ENCODE assay signal across 10 cellular contexts in genomic region chr1:11134352-11135266, GRCh38. TPM values are rescaled to one million over a fixed set of nuclear protein-coding genes. Genes with fewer than 3 reads are reported as not detected.
A peak's percentile ranks its signal among the peaks of the same experiment; 100 is the strongest.
DNase-seq lines count a peak whose midpoint lies in the region; ATAC-seq, FAIRE-seq and TF ChIP-seq lines count a peak whose summit lies in the region.
"Had no signal": no experiment of that assay in that cellular context is flagged by ENCODE, and none has a peak within 500 bp of the region (broad histone marks: within the 10 kb centered on the region; RNA-seq: fewer than 3 reads in every experiment).

No MANE protein-coding gene starts in this region.

- no peak overlapping the region for H2BK15ac ChIP-seq in mesendoderm (replicated peaks; ENCODE audit: low read depth)

- H3K79me1 ChIP-seq in trophoblast cell (ENCODE audit: low read length) (peaks cover 8% of the 10 kb centered on the region), mesendoderm (ENCODE audit: low read length) (no peaks in the 10 kb centered on the region)

- H3K18ac ChIP-seq in trophoblast cell (ENCODE audit: low read length) (no peak overlapping the region), mesendoderm (ENCODE audit: low read length) (no peak overlapping the region)

- no peak overlapping the region for H3K14ac ChIP-seq in trophoblast cell (ENCODE audit: low read length)

- H3K4me3 ChIP-seq in PC-3 (ENCODE audit: low read length) (peak overlapping the region; percentile 15; the same call in 1 of the 2 replicates), endothelial cell of umbilical vein (replicated peaks in 1 of 3; ENCODE audit: insufficient read depth in 1 of 3, low read depth in 1 of 3, low read length in 3 of 3) (no peak overlapping the region), trophoblast cell (ENCODE audit: low read depth, low read length) (no peak overlapping the region), mesendoderm (ENCODE audit: low read length) (no peak overlapping the region)

- POLR2A ChIA-PET in PC-3 (lab: Charles Lee; ENCODE audit: unreplicated experiment), result interaction anchor here (0.5 to 0.6 kb wide), 4 partner anchors 35 to 1957 kb away, joined by 3 to 8 read pairs (median 4); partner anchors contain the start of gene EXOSC10
- POLR2A ChIA-PET in endothelial cell of umbilical vein (lab: Charles Lee), result no interaction called here

- no peaks in the 10 kb centered on the region for H4K20me1 ChIP-seq in PC-3 (ENCODE audit: low read length)
- no peaks in the 10 kb centered on the region for H4K20me1 ChIP-seq in endothelial cell of umbilical vein (replicated peaks; ENCODE audit: control insufficient read depth, extremely low read depth, insufficient read depth, low read length)

- H3K4me1 Mint-ChIP-seq in T-helper 17 cell, result no peaks in the 10 kb centered on the region

- TF ChIP-seq POLR2A in endothelial cell of umbilical vein (IDR thresholded peaks at IDR 0.05; ENCODE audit: low read depth, low read length), result no peak

- no peak overlapping the region for H3K4ac ChIP-seq in trophoblast cell (ENCODE audit: low read depth, low read length)
- H3K4ac ChIP-seq in mesendoderm (ENCODE audit: low read depth, low read length), result no peak overlapping the region

- no peaks in the 10 kb centered on the region for H3F3A ChIP-seq in PC-3 (ENCODE audit: low read length, unreplicated experiment)

- no peak overlapping the region for H3K27ac Mint-ChIP-seq in T-helper 17 cell

- no peak overlapping the region for H4K5ac ChIP-seq in mesendoderm (ENCODE audit: low read length)

- H2BK120ac ChIP-seq in trophoblast cell (ENCODE audit: insufficient read depth, low read length, poor library complexity), result no peak overlapping the region
- H2BK120ac ChIP-seq in mesendoderm (ENCODE audit: low read depth, low read length), result no peak overlapping the region

- H2AFZ ChIP-seq in PC-3 (ENCODE audit: low read length) (no peak overlapping the region), endothelial cell of umbilical vein (ENCODE audit: low read depth, low read length) (no peak overlapping the region), trophoblast cell (ENCODE audit: insufficient read depth, low read length, poor library complexity) (no peak overlapping the region)

- DNase-seq in G401 (ENCODE audit: low spot score) (peak; percentile 39), PC-3 (peak; percentile 95), endothelial cell of umbilical vein (ENCODE audit: low read depth, low spot score) (peak; percentile 40), trophoblast cell (no peak), T-helper 17 cell (no peak), NCI-H524 treated with DMSO at 0.1 percent for 48 hours (lab: John Stamatoyannopoulos, UW) (no peak), mesendoderm (no peak)
- DNase-seq: activated gamma-delta T cell, T-helper 2 cell had no signal

- H4K12ac ChIP-seq in trophoblast cell (ENCODE audit: low read depth, low read length), result no peak overlapping the region

- no peaks in the 10 kb centered on the region for H3K79me2 ChIP-seq in PC-3 (ENCODE audit: low read length)
- no peaks in the 10 kb centered on the region for H3K79me2 ChIP-seq in endothelial cell of umbilical vein (ENCODE audit: control insufficient read depth, insufficient read depth, low read length)
- no peaks in the 10 kb centered on the region for H3K79me2 ChIP-seq in trophoblast cell (ENCODE audit: control insufficient read depth, insufficient read depth, low read length, poor library complexity)
- H3K79me2 ChIP-seq in mesendoderm (ENCODE audit: control insufficient read depth, insufficient read depth, low read length), result no peaks in the 10 kb centered on the region

- peak overlapping the region; percentile 40 for H3K9ac ChIP-seq in PC-3 (ENCODE audit: low read length)
- H3K9ac ChIP-seq in endothelial cell of umbilical vein (replicated peaks; ENCODE audit: extremely low read depth, insufficient read depth, low read length), result no peak overlapping the region
- H3K9ac ChIP-seq in trophoblast cell (ENCODE audit: low read length), result no peak overlapping the region
- H3K9ac ChIP-seq in mesendoderm (ENCODE audit: low read length), result no peak overlapping the region

- peak overlapping the region; percentile 0 for H3K23ac ChIP-seq in trophoblast cell (ENCODE audit: low read length)
- H3K23ac ChIP-seq in mesendoderm (ENCODE audit: low read length), result no peak overlapping the region

- no peak overlapping the region for H4K91ac ChIP-seq in trophoblast cell (ENCODE audit: low read depth, low read length)

- peaks cover 15% of the 10 kb centered on the region for H3K36me3 Mint-ChIP-seq in T-helper 17 cell (ENCODE audit: low read depth)

- no TSS peak for BruUV-seq in PC-3 (replicated peaks; lab: Mats Ljungman, UMichigan)
- no TSS peak for BruUV-seq in endothelial cell of umbilical vein (replicated peaks; lab: Mats Ljungman, UMichigan)

- peak overlapping the region; percentile 86 for H3K27ac ChIP-seq in PC-3 (ENCODE audit: low read length)
- no peak overlapping the region for H3K27ac ChIP-seq in endothelial cell of umbilical vein (ENCODE audit: insufficient read depth, low read depth, low read length)
- H3K27ac ChIP-seq in trophoblast cell (ENCODE audit: low read depth, low read length), result no peak overlapping the region
- H3K27ac ChIP-seq in mesendoderm (ENCODE audit: low read depth, low read length), result no peak overlapping the region

- peak overlapping the region; percentile 41 for H3K4me2 ChIP-seq in PC-3 (ENCODE audit: low read length)
- H3K4me2 ChIP-seq in endothelial cell of umbilical vein (ENCODE audit: insufficient read depth, low read length), result no peak overlapping the region
- H3K4me2 ChIP-seq in trophoblast cell (ENCODE audit: low read length), result no peak overlapping the region
- H3K4me2 ChIP-seq in mesendoderm (ENCODE audit: low read length), result no peak overlapping the region

- H3K56ac ChIP-seq in mesendoderm (ENCODE audit: low read length), result no peak overlapping the region

- peak; percentile 90 for ATAC-seq in PC-3
- no peak for ATAC-seq in T-helper 17 cell
- no peak for ATAC-seq in HG03565 (IDR thresholded peaks at IDR 0.05; ENCODE audit: unreplicated experiment)

- intact Hi-C loops in PC-3 (cut with micrococcal nuclease), result loop anchor here (1.0 to 2.0 kb wide), 4 partner anchors 13 to 46 kb away; partner anchors contain the start of gene EXOSC10
- intact Hi-C loops in endothelial cell of umbilical vein (cut with micrococcal nuclease), result no loop called here

- no peaks in the 10 kb centered on the region for H3K9me1 ChIP-seq in endothelial cell of umbilical vein (replicated peaks; ENCODE audit: control insufficient read depth, extremely low read depth, insufficient read depth, low read length)

- H2BK5ac ChIP-seq in trophoblast cell (ENCODE audit: low read depth, low read length, poor library complexity) (no peak overlapping the region), mesendoderm (ENCODE audit: low read length) (no peak overlapping the region)

- no peaks in the 10 kb centered on the region for H3K9me2 ChIP-seq in PC-3 (replicated peaks; ENCODE audit: low read length)

- dilution Hi-C loops in endothelial cell of umbilical vein (cut with MboI; ENCODE audit: extremely low pct_ligation_motif_present, low sequenced_read_pairs), result no loop called here

- H3K27me3 Mint-ChIP-seq in T-helper 17 cell, result no peaks in the 10 kb centered on the region

- H3K36me3 ChIP-seq in PC-3 (ENCODE audit: low read depth, low read length), result peaks cover 47% of the 10 kb centered on the region
- peaks cover 11 to 35% of the 10 kb centered on the region in 2 experiments for H3K36me3 ChIP-seq in endothelial cell of umbilical vein (ENCODE audit: control insufficient read depth in 2 of 2, extremely low read depth in 1 of 2, insufficient read depth in 2 of 2, low read length in 2 of 2)
- H3K36me3 ChIP-seq in trophoblast cell (ENCODE audit: control insufficient read depth in 1 of 2, insufficient read depth in 2 of 2, low read length in 2 of 2), result peaks cover 20 to 37% of the 10 kb centered on the region in 2 experiments
- peaks cover 11% of the 10 kb centered on the region for H3K36me3 ChIP-seq in mesendoderm (ENCODE audit: control insufficient read depth, insufficient read depth, low read length)

- no peak overlapping the region for H2AK5ac ChIP-seq in trophoblast cell (ENCODE audit: low read length)
- H2AK5ac ChIP-seq in mesendoderm (ENCODE audit: low read length), result no peak overlapping the region

- H4K8ac ChIP-seq in trophoblast cell (ENCODE audit: low read depth, low read length), result no peak overlapping the region
- no peak overlapping the region for H4K8ac ChIP-seq in mesendoderm (ENCODE audit: low read depth, low read length)

- TF ChIP-seq CTCF in PC-3 (conservative IDR thresholded peaks at IDR 0.05; ENCODE audit: low read depth, low read length), result no peak
- TF ChIP-seq CTCF in endothelial cell of umbilical vein (IDR thresholded peaks at IDR 0.05; ENCODE audit: extremely low read depth in 1 of 2, insufficient read depth in 1 of 2, low read depth in 1 of 2, low read length in 2 of 2), result no peak

- H3K9me3 ChIP-seq in PC-3 (ENCODE audit: low read length) (no peaks in the 10 kb centered on the region), endothelial cell of umbilical vein (replicated peaks; ENCODE audit: control insufficient read depth, insufficient read depth, low read length) (no peaks in the 10 kb centered on the region), trophoblast cell (ENCODE audit: insufficient read depth, low read depth, low read length) (peaks cover 3% of the 10 kb centered on the region), T-helper 17 cell (ENCODE audit: control insufficient read depth, low read length, poor library complexity, severe bottlenecking) (no peaks in the 10 kb centered on the region)

- no CpG with 5 or more reads among the region's 9 CpGs for WGBS in trophoblast cell (ENCODE audit: extremely low coverage, insufficient coverage, insufficient read length)
- no CpG with 5 or more reads among the region's 9 CpGs for WGBS in mesendoderm (ENCODE audit: extremely low coverage, insufficient coverage, low lambda C conversion rate)

- in situ Hi-C loops in G401 (cut with HindIII; ENCODE audit: low sequenced_read_pairs), result no loop called here

- CTCF ChIA-PET in PC-3 (lab: Charles Lee), result interaction anchor here (0.8 kb wide), 1 partner anchor 24 kb away, joined by 4 read pairs; no protein-coding TSS in a partner anchor
- CTCF ChIA-PET in endothelial cell of umbilical vein (lab: Charles Lee), result interaction anchor here (1.4 kb wide), 1 partner anchor 26 kb away, joined by 4 read pairs; no protein-coding TSS in a partner anchor

- no peaks in the 10 kb centered on the region for H3K27me3 ChIP-seq in PC-3 (ENCODE audit: low read length)
- no peaks in the 10 kb centered on the region for H3K27me3 ChIP-seq in endothelial cell of umbilical vein (ENCODE audit: control insufficient read depth in 2 of 2, insufficient read depth in 2 of 2, low read length in 2 of 2)
- no peaks in the 10 kb centered on the region for H3K27me3 ChIP-seq in trophoblast cell (ENCODE audit: insufficient read depth, low read length)
- no peaks in the 10 kb centered on the region for H3K27me3 ChIP-seq in mesendoderm (ENCODE audit: insufficient read depth, low read length, poor library complexity)

- FAIRE-seq in endothelial cell of umbilical vein (lab: Jason Lieb, UNC), result peak; percentile 92

- H2BK12ac ChIP-seq in trophoblast cell (ENCODE audit: low read length), result no peak overlapping the region

- H3K4me1 ChIP-seq in PC-3 (ENCODE audit: insufficient read depth, low read length), result peaks cover 47% of the 10 kb centered on the region
- H3K4me1 ChIP-seq in endothelial cell of umbilical vein (ENCODE audit: control insufficient read depth, extremely low read depth, insufficient read depth, low read length), result peaks cover 17% of the 10 kb centered on the region
- H3K4me1 ChIP-seq in trophoblast cell (ENCODE audit: control insufficient read depth in 1 of 2, insufficient read depth in 2 of 2, low read length in 2 of 2), result peaks cover 15 to 20% of the 10 kb centered on the region in 2 experiments
- no peaks in the 10 kb centered on the region for H3K4me1 ChIP-seq in mesendoderm (ENCODE audit: control insufficient read depth, low read depth, low read length)

- no peak overlapping the region for H3K4me3 Mint-ChIP-seq in T-helper 17 cell

RNA-seq across cellular contexts. Expression of gene EXOSC10, which starts 34.9 kb away (rescaled TPM):
- 42.5 and 61.7 TPM in 2 replicates for total RNA-seq in G401 (2014; rRNA removed; shearing (Covaris generic))
- total RNA-seq in PC-3 (2014; rRNA removed) (95.9 and 96.3 TPM in 2 replicates), endothelial cell of umbilical vein (103 and 104 TPM in 2 replicates), T-helper 17 cell (10 to 100 TPM; 73.8 to 82.7 TPM)
- 70.5 and 74.9 TPM in 2 replicates for polyA plus RNA-seq in endothelial cell of umbilical vein
- 69.9 and 74.3 TPM in 2 replicates for polyA plus RNA-seq in endothelial cell of umbilical vein (2011; cell fraction: cytosol; rRNA removed)
- polyA plus RNA-seq in endothelial cell of umbilical vein (2011; cell fraction: nucleus; rRNA removed), result 362 and 415 TPM in 2 replicates
- 51.1 and 77.6 TPM in 2 replicates for polyA plus RNA-seq in endothelial cell of umbilical vein (2012)
- polyA minus RNA-seq in endothelial cell of umbilical vein, result 69.3 and 75.6 TPM in 2 replicates
- 35.1 TPM for polyA minus RNA-seq in endothelial cell of umbilical vein (2011; cell fraction: cytosol; rRNA and poly(A)+ RNA removed)
- 83.8 and 120 TPM in 2 replicates for polyA minus RNA-seq in endothelial cell of umbilical vein (2011; cell fraction: nucleus; rRNA and poly(A)+ RNA removed)
- 63.5 and 66.1 TPM in 2 replicates for polyA plus RNA-seq in trophoblast cell (2013)
- polyA plus RNA-seq in mesendoderm (2013, experiment 1 of 2), result 70.8 TPM
- 71.5 TPM for polyA plus RNA-seq in mesendoderm (2013, experiment 2 of 2)

RNA-seq across cellular contexts. Expression of gene ANGPTL7, which starts 54.5 kb away (rescaled TPM):
- total RNA-seq in G401 (2014; rRNA removed; shearing (Covaris generic)), result not detected in 2 replicates
- total RNA-seq in PC-3 (2014; rRNA removed) (not detected in 2 replicates), endothelial cell of umbilical vein (not detected in 2 replicates), T-helper 17 cell (not detected)
- not detected in 2 replicates for polyA plus RNA-seq in endothelial cell of umbilical vein
- polyA plus RNA-seq in endothelial cell of umbilical vein (2011; cell fraction: cytosol; rRNA removed), result not detected in 2 replicates
- polyA plus RNA-seq in endothelial cell of umbilical vein (2011; cell fraction: nucleus; rRNA removed), result not detected in 2 replicates
- polyA plus RNA-seq in endothelial cell of umbilical vein (2012), result not detected in 2 replicates
- polyA minus RNA-seq in endothelial cell of umbilical vein, result not detected in 2 replicates
- polyA minus RNA-seq in endothelial cell of umbilical vein (2011; cell fraction: cytosol; rRNA and poly(A)+ RNA removed), result not detected
- not detected in 2 replicates for polyA minus RNA-seq in endothelial cell of umbilical vein (2011; cell fraction: nucleus; rRNA and poly(A)+ RNA removed)
- 0.18 and 0.25 TPM in 2 replicates for polyA plus RNA-seq in trophoblast cell (2013)
- polyA plus RNA-seq in mesendoderm (2013, experiment 1 of 2), result 0.01 TPM
- polyA plus RNA-seq in mesendoderm (2013, experiment 2 of 2), result 0.03 TPM

Comparison
In these comparisons a context has a peak if more than half of its experiments do, and no peak if none do; other contexts are left out.
1. DNase-seq: peak in G401 (single experiment), PC-3 (single experiment) and endothelial cell of umbilical vein (single experiment); none in trophoblast cell (0 of 2), T-helper 17 cell (0 of 3), NCI-H524 treated with DMSO at 0.1 percent for 48 hours (single experiment) and mesendoderm (single experiment).